In the genomic region with DNA sequence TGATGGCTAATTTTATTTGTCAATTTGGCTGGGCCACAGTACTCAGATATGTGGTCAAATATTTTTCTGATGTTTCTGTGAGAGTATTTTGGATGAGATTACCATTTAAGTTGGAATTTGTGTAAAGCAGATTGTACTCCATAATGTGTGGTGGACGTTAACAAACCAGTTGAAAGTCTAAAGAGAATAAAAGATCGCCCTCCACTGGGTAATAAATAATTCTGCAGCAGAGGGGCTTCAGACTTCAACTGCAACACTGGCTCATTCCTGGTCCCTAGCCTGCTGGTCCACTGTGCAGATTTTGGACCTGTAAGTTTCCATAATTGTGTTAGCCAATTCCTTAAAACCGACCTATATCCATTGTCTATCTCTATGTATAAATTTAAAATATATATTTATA, we compare ENCODE assay signal across 25 cellular contexts.
"Had no signal": no experiment of that assay in that cellular context is flagged by ENCODE, and none has a peak within 500 bp of the region (broad histone marks: within the 10 kb centered on the region; RNA-seq: fewer than 3 reads in every experiment).

No MANE protein-coding gene starts in this region.

- DNase-seq: activated CD4-positive, alpha-beta memory T cell treated with anti-CD3 and anti-CD28 coated beads, Interleukin-2, amount 10 ng/mL, durations not matched to agents 7 days and 5 days; activated CD4-positive, alpha-beta T cell treated with anti-CD3 and anti-CD28 coated beads, Interleukin-2, amount 10 ng/mL, durations not matched to agents 7 days and 5 days; activated CD4-positive, CD25-positive, alpha-beta regulatory T cell; activated gamma-delta T cell; activated naive CD4-positive, alpha-beta T cell treated with anti-CD3 and anti-CD28 coated beads for 36 hours; activated T-cell treated with anti-CD3 and anti-CD28 coated beads for 4 hours; activated T-cell treated with anti-CD3 and anti-CD28 coated beads, Interleukin-2, amount 50 U/mL, for 48 hours; amygdala; KG1; NCI-H1092; NCI-H1417; NCI-H1930; NCI-H2171; NCI-H2227 treated with DMSO at 0.1 percent for 48 hours; NCI-H446 treated with DMSO at 0.1 percent for 48 hours; NCI-H524 treated with DMSO at 0.1 percent for 48 hours; PC-3; SIG-M5; T-helper 2 cell; T1000 had no signal

- H3K4me3 Mint-ChIP-seq: activated CD4-positive, alpha-beta memory T cell treated with anti-CD3 and anti-CD28 coated beads, Interleukin-2, amount 10 ng/mL, durations not matched to agents 7 days and 5 days; activated CD4-positive, alpha-beta T cell treated with anti-CD3 and anti-CD28 coated beads, Interleukin-2, amount 10 ng/mL, durations not matched to agents 7 days and 5 days; activated naive CD4-positive, alpha-beta T cell treated with anti-CD3 and anti-CD28 coated beads for 36 hours; activated naive CD8-positive, alpha-beta T cell; activated T-helper 17 cell treated with anti-CD3 and anti-CD28 coated beads, Interleukin-2, amount 50 U/mL, for 72 hours; brain had no signal

- ATAC-seq: activated T-helper 17 cell treated with anti-CD3 and anti-CD28 coated beads, Interleukin-2, amount 50 U/mL, for 72 hours; PC-3 had no signal

- H3K36me3 Mint-ChIP-seq: activated naive CD8-positive, alpha-beta T cell; brain had no signal

- FAIRE-seq: astrocyte, TTC549 had no signal

- H3K27me3 Mint-ChIP-seq: activated CD4-positive, alpha-beta memory T cell treated with anti-CD3 and anti-CD28 coated beads, Interleukin-2, amount 10 ng/mL, durations not matched to agents 7 days and 5 days; activated CD4-positive, alpha-beta T cell treated with anti-CD3 and anti-CD28 coated beads, Interleukin-2, amount 10 ng/mL, durations not matched to agents 7 days and 5 days; activated naive CD8-positive, alpha-beta T cell; activated T-helper 17 cell treated with anti-CD3 and anti-CD28 coated beads, Interleukin-2, amount 50 U/mL, for 72 hours; brain had no signal

- H3K27ac Mint-ChIP-seq: activated CD4-positive, alpha-beta memory T cell treated with anti-CD3 and anti-CD28 coated beads, Interleukin-2, amount 10 ng/mL, durations not matched to agents 7 days and 5 days; activated CD4-positive, alpha-beta T cell treated with anti-CD3 and anti-CD28 coated beads, Interleukin-2, amount 10 ng/mL, durations not matched to agents 7 days and 5 days; activated naive CD4-positive, alpha-beta T cell treated with anti-CD3 and anti-CD28 coated beads for 36 hours; activated naive CD8-positive, alpha-beta T cell; activated T-helper 17 cell treated with anti-CD3 and anti-CD28 coated beads, Interleukin-2, amount 50 U/mL, for 72 hours; brain had no signal

- H3K4me1 Mint-ChIP-seq: activated CD4-positive, alpha-beta memory T cell treated with anti-CD3 and anti-CD28 coated beads, Interleukin-2, amount 10 ng/mL, durations not matched to agents 7 days and 5 days; activated CD4-positive, alpha-beta T cell treated with anti-CD3 and anti-CD28 coated beads, Interleukin-2, amount 10 ng/mL, durations not matched to agents 7 days and 5 days; activated T-helper 17 cell treated with anti-CD3 and anti-CD28 coated beads, Interleukin-2, amount 50 U/mL, for 72 hours; brain had no signal
